27 cellular contexts compared by ENCODE assay signal in the genomic region with DNA sequence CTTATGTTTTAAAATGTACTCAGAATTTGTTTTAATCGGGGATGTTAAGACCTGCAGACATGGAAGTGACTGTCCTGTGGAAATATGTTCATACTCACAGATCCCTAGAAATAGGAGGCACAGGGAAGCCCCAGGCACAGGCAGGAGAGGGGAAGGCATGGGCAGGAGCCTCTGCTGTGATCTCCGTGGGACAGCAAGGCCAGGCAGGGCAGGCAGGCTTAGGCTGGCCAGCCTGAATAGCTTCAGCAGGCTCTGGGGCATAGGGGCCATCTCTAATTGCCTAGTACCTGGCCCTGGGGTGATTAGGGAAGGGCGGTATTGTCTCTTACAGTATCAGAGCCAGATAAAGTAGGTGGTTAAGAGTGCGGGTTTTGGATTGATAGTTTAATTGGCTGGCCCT.
"Had no signal": no experiment of that assay in that cellular context is flagged by ENCODE, and none has a peak within 500 bp of the region (broad histone marks: within the 10 kb centered on the region; RNA-seq: fewer than 3 reads in every experiment).

No MANE protein-coding gene starts in this region.

- H3K9me3 ChIP-seq: suprapubic skin, testis, thoracic aorta, thyroid gland, tibial artery, upper lobe of right lung, uterus, vagina had no signal

- H3K27ac ChIP-seq: stomach, suprapubic skin, testis, thoracic aorta, thyroid gland, tibial artery, tibial nerve, transverse colon, upper lobe of left lung, upper lobe of right lung, uterus, vagina had no signal

- H3K4me1 ChIP-seq: stomach, suprapubic skin, testis, thyroid gland, tibial artery, tibial nerve, transverse colon, upper lobe of left lung, upper lobe of right lung, uterus, vagina had no signal

- H3K4me1 Mint-ChIP-seq: stimulated activated effector memory CD8-positive, alpha-beta T cell treated with anti-CD3 and anti-CD28 coated beads, Interleukin-12 subunit alpha, Interleukin-12 subunit beta, amount 100 ng/mL, for 72 hours; stimulated activated memory B cell treated with anti-CD40 and anti-IgM and Interleukin-4, amounts not matched to agents 10 μg/mL and 1 μg/mL and 100 μg/mL, for 72 hours; stimulated activated naive CD8-positive, alpha-beta T cell treated with anti-CD3 and anti-CD28 coated beads, Interleukin-15, amount 100 ng/mL, for 72 hours had no signal

- H3K36me3 ChIP-seq: stomach, suprapubic skin, thoracic aorta, thyroid gland, tibial artery, tibial nerve, transverse colon, upper lobe of left lung, upper lobe of right lung, uterus, vagina had no signal

- H3K36me3 Mint-ChIP-seq: stimulated activated effector memory CD8-positive, alpha-beta T cell treated with anti-CD3 and anti-CD28 coated beads, Interleukin-12 subunit alpha, Interleukin-12 subunit beta, amount 100 ng/mL, for 72 hours; stimulated activated memory B cell treated with anti-CD40 and anti-IgM and Interleukin-4, amounts not matched to agents 10 μg/mL and 1 μg/mL and 100 μg/mL, for 72 hours; type B pancreatic cell had no signal

- DNase-seq: stimulated activated CD4-positive, alpha-beta T cell treated with anti-CD3 and anti-CD28 coated beads, Interleukin-2, amount 100 ng/mL, for 48 hours; stimulated activated CD4-positive, alpha-beta T cell treated with anti-CD3 and anti-CD28 coated beads, Interleukin-4, amount 100 ng/mL, for 24 hours; stimulated activated CD4-positive, alpha-beta T cell treated with anti-CD3 and anti-CD28 coated beads, Interleukin-4, amount 100 ng/mL, for 4 hours; stimulated activated CD8-positive, alpha-beta memory T cell treated with anti-CD3 and anti-CD28 coated beads, Interleukin-4, amount 100 ng/mL, for 48 hours; stimulated activated naive B cell treated with anti-CD40 and anti-IgM and Interleukin-4, amounts not matched to agents 10 μg/mL and 1 μg/mL and 100 μg/mL, for 72 hours; stimulated activated naive CD4-positive, alpha-beta T cell; stimulated activated naive CD4-positive, alpha-beta T cell treated with Interleukin-2 at 50 U/mL for 16 hours; stimulated activated naive CD8-positive, alpha-beta T cell treated with anti-CD3 and anti-CD28 coated beads, Interleukin-15, amount 100 ng/mL, for 72 hours; stimulated activated naive CD8-positive, alpha-beta T cell treated with anti-CD3 and anti-CD28 coated beads, Interleukin-15, Interleukin-2, amounts not matched to agents 100 U/mL and 50 U/mL, for 24 hours; stomach; substantia nigra; testis; thyroid gland; tibial artery; transverse colon; trophoblast cell; upper lobe of left lung; upper lobe of right lung; uterus had no signal

- H3K4me3 Mint-ChIP-seq: stimulated activated effector memory CD8-positive, alpha-beta T cell treated with anti-CD3 and anti-CD28 coated beads, Interleukin-12 subunit alpha, Interleukin-12 subunit beta, amount 100 ng/mL, for 72 hours; stimulated activated memory B cell treated with anti-CD40 and anti-IgM and Interleukin-4, amounts not matched to agents 10 μg/mL and 1 μg/mL and 100 μg/mL, for 72 hours; stimulated activated naive B cell treated with anti-CD40 and anti-IgM and Interleukin-4, amounts not matched to agents 10 μg/mL and 1 μg/mL and 100 μg/mL, for 72 hours; stimulated activated naive CD8-positive, alpha-beta T cell treated with anti-CD3 and anti-CD28 coated beads, Interleukin-15, amount 100 ng/mL, for 72 hours; stimulated activated naive CD8-positive, alpha-beta T cell treated with anti-CD3 and anti-CD28 coated beads, Interleukin-15, Interleukin-2, amounts not matched to agents 100 ng/mL and 50 ng/mL, for 24 hours; type B pancreatic cell had no signal

- H3K4me3 ChIP-seq: stomach, suprapubic skin, testis, thoracic aorta, thyroid gland, tibial artery, tibial nerve, transverse colon, upper lobe of left lung, upper lobe of right lung, uterus, vagina had no signal

- H3K27me3 ChIP-seq: testis, thyroid gland, tibial nerve, upper lobe of left lung, upper lobe of right lung, uterus, vagina had no signal

- H3K27ac Mint-ChIP-seq: stimulated activated effector memory CD8-positive, alpha-beta T cell treated with anti-CD3 and anti-CD28 coated beads, Interleukin-12 subunit alpha, Interleukin-12 subunit beta, amount 100 ng/mL, for 72 hours; stimulated activated memory B cell treated with anti-CD40 and anti-IgM and Interleukin-4, amounts not matched to agents 10 μg/mL and 1 μg/mL and 100 μg/mL, for 72 hours; stimulated activated naive B cell treated with anti-CD40 and anti-IgM and Interleukin-4, amounts not matched to agents 10 μg/mL and 1 μg/mL and 100 μg/mL, for 72 hours; stimulated activated naive CD8-positive, alpha-beta T cell treated with anti-CD3 and anti-CD28 coated beads, Interleukin-15, amount 100 ng/mL, for 72 hours; stimulated activated naive CD8-positive, alpha-beta T cell treated with anti-CD3 and anti-CD28 coated beads, Interleukin-15, Interleukin-2, amounts not matched to agents 100 ng/mL and 50 ng/mL, for 24 hours; type B pancreatic cell had no signal

- ATAC-seq: stimulated activated effector memory CD8-positive, alpha-beta T cell treated with anti-CD3 and anti-CD28 coated beads, Interleukin-12 subunit alpha, Interleukin-12 subunit beta, amount 100 ng/mL, for 72 hours; stimulated activated memory B cell treated with anti-CD40 and anti-IgM and Interleukin-4, amounts not matched to agents 10 μg/mL and 1 μg/mL and 100 μg/mL, for 72 hours; stimulated activated naive B cell treated with anti-CD40 and anti-IgM and Interleukin-4, amounts not matched to agents 10 μg/mL and 1 μg/mL and 100 μg/mL, for 72 hours; stimulated activated naive CD8-positive, alpha-beta T cell treated with anti-CD3 and anti-CD28 coated beads, Interleukin-15, amount 100 ng/mL, for 72 hours; stimulated activated naive CD8-positive, alpha-beta T cell treated with anti-CD3 and anti-CD28 coated beads, Interleukin-15, Interleukin-2, amounts not matched to agents 100 U/mL and 50 U/mL, for 24 hours; upper lobe of right lung had no signal
